1 cellular context compared by ENCODE assay signal in genomic region chr20:59805786-59806577, GRCh38.
TF ChIP-seq lines count a peak whose summit lies in the region.

No MANE protein-coding gene starts in this region.

TF ChIP-seq in HepG2, 621 proteins besides CTCF, POLR2A, EP300 and RAD21:
- TF ChIP-seq ZBTB39 (CRISPR knock-in tag; IDR thresholded peaks at IDR 0.05) (no peak), DRAP1 (CRISPR knock-in tag; IDR thresholded peaks at IDR 0.05) (no peak), ZFAT (CRISPR knock-in tag; conservative IDR thresholded peaks at IDR 0.05) (no peak), ZNF788 (CRISPR knock-in tag; IDR thresholded peaks at IDR 0.05; ENCODE audit: borderline replicate concordance) (no peak), ZSCAN29 (CRISPR knock-in tag; conservative IDR thresholded peaks at IDR 0.05) (no peak), PTBP1 (IDR thresholded peaks at IDR 0.05; ENCODE audit: low read depth, low read length, poor library complexity, severe bottlenecking) (no peak), ZNF205 (CRISPR knock-in tag; IDR thresholded peaks at IDR 0.05) (no peak)
TF ChIP-seq in HepG2: peak in this region for 0.
